Comparison of ENCODE assay signal across 20 cellular contexts in the genomic region with DNA sequence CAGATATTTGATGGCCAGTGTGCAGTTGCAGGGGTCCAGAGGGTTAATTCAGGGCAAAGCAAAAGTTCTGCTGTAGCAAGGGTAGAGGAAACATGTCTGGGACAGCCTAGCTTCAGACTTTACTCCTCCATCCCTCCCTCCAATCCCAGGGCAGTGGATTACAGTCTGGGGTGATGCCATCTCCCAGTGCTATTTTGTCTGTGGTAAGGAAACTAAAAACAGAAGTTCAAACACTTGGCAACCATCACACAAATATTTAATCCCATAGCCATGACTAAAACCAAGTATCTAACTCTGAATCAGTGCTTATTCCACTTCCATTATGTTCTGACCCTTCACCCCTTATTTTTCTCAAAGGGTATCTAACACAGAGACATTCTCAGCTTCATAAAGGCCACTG.
A peak's percentile ranks its signal among the peaks of the same experiment; 100 is the strongest.
DNase-seq lines count a peak whose midpoint lies in the region; ATAC-seq and TF ChIP-seq lines count a peak whose summit lies in the region.
"Had no signal": no experiment of that assay in that cellular context is flagged by ENCODE, and none has a peak within 500 bp of the region (broad histone marks: within the 10 kb centered on the region; RNA-seq: fewer than 3 reads in every experiment).

No MANE protein-coding gene starts in this region.

- peak; percentile 63 for DNase-seq in HCEC 1CT
- DNase-seq in astrocyte of the cerebellum (ENCODE audit: low read depth) = peak; percentile 11
- peak; percentile 2 for DNase-seq in fibroblast of the conjunctiva (ENCODE audit: low read depth)
- no peak for DNase-seq in NCI-H526 (lab: John Stamatoyannopoulos, UW)
- DNase-seq in activated CD4-positive, alpha-beta T cell treated with anti-CD3 and anti-CD28 coated beads for 4 hours = no peak
- no peak for DNase-seq in stimulated activated naive CD4-positive, alpha-beta T cell (lab: John Stamatoyannopoulos, UW)
- DNase-seq: activated CD4-positive, CD25-positive, alpha-beta regulatory T cell treated with anti-CD3 and anti-CD28 coated beads, Interleukin-2, amount 50 U/mL, for 72 hours; activated naive CD8-positive, alpha-beta T cell treated with anti-CD3 and anti-CD28 coated beads, Interleukin-2, amount 10 ng/mL, durations not matched to agents 7 days and 5 days; central memory CD4-positive, alpha-beta T cell; DMS153; heart right ventricle; natural killer cell; NCI-H1105 treated with DMSO at 0.1 percent for 48 hours; NCI-H69; PC-9; small intestine; stimulated activated CD4-positive, alpha-beta T cell treated with anti-CD3 and anti-CD28 coated beads, Interleukin-4, amount 100 ng/mL, for 24 hours had no signal

- TF ChIP-seq CTCF in astrocyte of the cerebellum (IDR thresholded peaks at IDR 0.05; ENCODE audit: low read depth, low read length, missing control alignments) = no peak

- no peak for ATAC-seq in GM21576 (IDR thresholded peaks at IDR 0.05; ENCODE audit: unreplicated experiment)
- ATAC-seq: heart right ventricle, natural killer cell had no signal

- in situ Hi-C loops in astrocyte of the cerebellum (cut with HindIII; ENCODE audit: low sequenced_read_pairs) = no loop called here

- no peak overlapping the region for H3K4me3 ChIP-seq in astrocyte of the cerebellum (ENCODE audit: low read depth, low read length)
- H3K4me3 ChIP-seq: heart right ventricle, lung, PC-9, SJSA1 had no signal

Comparison
In these comparisons a context has a peak if more than half of its experiments do, and no peak if none do; other contexts are left out.
1. DNase-seq: peak in HCEC 1CT (single experiment), astrocyte of the cerebellum (single experiment) and fibroblast of the conjunctiva (single experiment); none in NCI-H526 (0 of 2), activated CD4-positive, alpha-beta T cell treated with anti-CD3 and anti-CD28 coated beads for 4 hours (0 of 2) and stimulated activated naive CD4-positive, alpha-beta T cell (0 of 6).